ENCODE assay signal across 8 cellular contexts in the genomic region with DNA sequence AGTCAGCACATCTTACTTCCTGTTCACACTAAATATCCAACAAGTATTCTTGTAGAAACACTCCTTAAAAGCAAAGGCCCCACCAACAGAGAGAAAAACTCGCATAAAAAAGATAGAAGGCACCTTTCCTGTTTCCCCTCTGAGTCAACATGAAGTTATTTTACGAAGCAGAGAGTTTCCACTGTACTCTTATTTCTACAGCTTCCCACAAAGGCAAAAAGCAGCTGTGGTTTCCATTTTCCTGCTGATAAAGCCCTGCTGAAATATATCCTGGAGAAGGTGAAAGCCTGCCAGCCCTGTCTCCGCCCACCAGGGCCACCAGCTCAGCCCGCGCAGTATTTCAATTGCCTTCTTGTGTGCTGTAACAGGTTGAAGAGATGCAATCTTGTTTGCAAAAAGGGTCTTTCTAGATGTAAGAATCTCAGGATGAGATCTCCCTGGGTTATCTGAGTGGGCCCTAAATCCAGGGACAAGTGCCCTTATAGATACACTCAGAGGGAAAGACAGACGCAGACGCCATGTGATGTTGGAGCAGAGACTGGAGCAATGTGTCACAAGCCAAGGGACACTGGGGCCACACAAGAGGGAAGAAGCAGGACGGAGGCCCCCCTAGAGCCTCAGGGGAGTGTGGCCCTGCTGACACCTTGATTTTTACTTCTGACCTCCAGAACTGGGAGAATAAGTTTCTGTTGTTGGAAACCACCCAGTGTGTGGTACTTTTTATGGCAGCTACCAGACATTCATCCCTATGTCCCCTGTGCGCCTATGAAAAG. TPM values are rescaled to one million over a fixed set of nuclear protein-coding genes. Genes with fewer than 3 reads are reported as not detected.
A peak's percentile ranks its signal among the peaks of the same experiment; 100 is the strongest.
DNase-seq lines count a peak whose midpoint lies in the region; ATAC-seq and TF ChIP-seq lines count a peak whose summit lies in the region.

No MANE protein-coding gene starts in this region.

- no peak for ATAC-seq in psoas muscle
- ATAC-seq in GM21786 (IDR thresholded peaks at IDR 0.05; ENCODE audit: unreplicated experiment), result no peak
- no peak for ATAC-seq in HG03097 (IDR thresholded peaks at IDR 0.05; ENCODE audit: low FRiP score, unreplicated experiment)

- no peaks in the 10 kb centered on the region for H3K9me3 ChIP-seq in HUES48 (ENCODE audit: control insufficient read depth, insufficient read depth, low read length)
- H3K9me3 ChIP-seq in duodenal mucosa (ENCODE audit: control insufficient read depth in 1 of 2, low read length in 2 of 2), result no peaks in the 10 kb centered on the region
- H3K9me3 ChIP-seq in psoas muscle, result no peaks in the 10 kb centered on the region

- DNase-seq in psoas muscle, result no peak
- DNase-seq in NCI-H1105 treated with DMSO at 0.1 percent for 48 hours (lab: John Stamatoyannopoulos, UW), result no peak
- no peak for DNase-seq in NCI-H2081 (lab: John Stamatoyannopoulos, UW)

- TF ChIP-seq CTCF in VCaP (conservative IDR thresholded peaks at IDR 0.05), result no peak
- no peak for TF ChIP-seq CTCF in psoas muscle (IDR thresholded peaks at IDR 0.05)

- peak overlapping the region; percentile 31 for H3K27ac ChIP-seq in HUES48 (ENCODE audit: low read depth, low read length)
- peak overlapping the region; percentile 65 for H3K27ac ChIP-seq in VCaP
- H3K27ac ChIP-seq in duodenal mucosa (ENCODE audit: low read depth, low read length), result no peak overlapping the region
- peak overlapping the region; percentile 50 for H3K27ac ChIP-seq in psoas muscle

- WGBS in psoas muscle, 3 donors, result 48 to 61% (median 50%) methylated on average over 9 of the region's 9 CpGs

- intact Hi-C loops in psoas muscle (cut with DNase I), result loop anchor here in 1 of 2 donors (5.0 kb wide), 1 partner anchor 36 kb away; no protein-coding TSS in a partner anchor

- no peaks in the 10 kb centered on the region for H3K27me3 ChIP-seq in HUES48 (ENCODE audit: control insufficient read depth, insufficient read depth, low read length)
- no peaks in the 10 kb centered on the region for H3K27me3 ChIP-seq in duodenal mucosa (ENCODE audit: control insufficient read depth in 1 of 2, insufficient read depth in 2 of 2, low read length in 2 of 2)
- H3K27me3 ChIP-seq in psoas muscle (ENCODE audit: insufficient read depth in 3 of 3, low read length in 2 of 3), result no peaks in the 10 kb centered on the region

- H3K4me3 ChIP-seq in HUES48 (ENCODE audit: low read depth, low read length) (no peak overlapping the region), duodenal mucosa (ENCODE audit: low read depth in 1 of 2, low read length in 2 of 2) (peak overlapping the region; percentile 19 to 47), psoas muscle (peak overlapping the region; percentile 19)

- peaks cover 6% of the 10 kb centered on the region; the same call in 1 of the 2 replicates for H3K4me1 ChIP-seq in HUES48 (ENCODE audit: control insufficient read depth, insufficient read depth, low read length)
- peaks cover 29 to 62% of the 10 kb centered on the region in 2 donors for H3K4me1 ChIP-seq in duodenal mucosa (ENCODE audit: control insufficient read depth in 1 of 2, insufficient read depth in 2 of 2, low read length in 2 of 2)
- H3K4me1 ChIP-seq in psoas muscle, result peaks cover 60% of the 10 kb centered on the region

- H3K36me3 ChIP-seq in HUES48 (ENCODE audit: control insufficient read depth, insufficient read depth, low read length) (peaks cover 7% of the 10 kb centered on the region), duodenal mucosa (ENCODE audit: control insufficient read depth in 1 of 2, insufficient read depth in 2 of 2, low read length in 2 of 2) (peaks cover 4 to 6% of the 10 kb centered on the region in 2 donors), psoas muscle (ENCODE audit: insufficient read depth in 1 of 2, low read depth in 1 of 2) (peaks cover 0 to 5% of the 10 kb centered on the region in 2 donors)

- H3K9ac ChIP-seq in HUES48 (ENCODE audit: low read depth, low read length) (no peak overlapping the region), duodenal mucosa (ENCODE audit: low read depth in 1 of 2, low read length in 2 of 2) (no peak overlapping the region)

RNA-seq across cellular contexts. Expression of a gene that starts 19.9 kb away (rescaled TPM):
- 100 to 1,000 TPM in 1 of 4 donors, 10 to 100 TPM in 3; 32.1 to 111 (median 63.6) TPM for total RNA-seq in psoas muscle
- 10 to 100 TPM in 2 of 3 donors, 1 to 10 TPM in 1; 9.3 to 26.8 (median 22.3) TPM for polyA plus RNA-seq in psoas muscle
